In the genomic region with DNA sequence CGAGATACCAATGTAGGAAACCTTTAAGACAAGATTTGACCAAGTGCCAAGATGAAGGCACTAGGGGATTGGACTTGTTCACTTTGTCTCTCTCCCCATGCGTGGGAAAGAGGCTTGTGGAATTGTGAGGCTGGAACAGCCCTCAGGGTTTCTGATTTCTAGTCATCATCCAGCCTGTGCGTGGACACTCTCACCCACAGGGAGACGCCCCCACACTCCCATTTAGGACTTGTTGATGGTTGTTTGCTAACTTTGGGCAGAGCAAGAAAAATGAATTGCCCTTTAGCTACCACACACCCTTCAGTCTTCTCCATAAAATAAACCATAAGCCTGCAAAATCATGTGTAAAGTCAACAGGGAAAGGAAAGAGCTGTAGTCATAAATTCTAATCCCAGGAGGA, we compare ENCODE assay signal across 1 cellular context.
TF ChIP-seq lines count a peak whose summit lies in the region.

No MANE protein-coding gene starts in this region.

TF ChIP-seq in HepG2, 621 proteins besides CTCF, POLR2A, EP300 and RAD21:
- no peak for TF ChIP-seq REL (CRISPR knock-in tag; conservative IDR thresholded peaks at IDR 0.05)
- no peak for TF ChIP-seq MTA3 (CRISPR knock-in tag; IDR thresholded peaks at IDR 0.05)
- no peak for TF ChIP-seq ZNF772 (CRISPR knock-in tag; IDR thresholded peaks at IDR 0.05)
- no peak for TF ChIP-seq SETDB1 (CRISPR knock-in tag; IDR thresholded peaks at IDR 0.05; ENCODE audit: borderline replicate concordance)
- no peak for TF ChIP-seq ZNF274 (CRISPR knock-in tag; IDR thresholded peaks at IDR 0.05)
- TF ChIP-seq NCOR1 (IDR thresholded peaks at IDR 0.05; ENCODE audit: borderline replicate concordance, low read length): no peak
- TF ChIP-seq, protein P1, sequence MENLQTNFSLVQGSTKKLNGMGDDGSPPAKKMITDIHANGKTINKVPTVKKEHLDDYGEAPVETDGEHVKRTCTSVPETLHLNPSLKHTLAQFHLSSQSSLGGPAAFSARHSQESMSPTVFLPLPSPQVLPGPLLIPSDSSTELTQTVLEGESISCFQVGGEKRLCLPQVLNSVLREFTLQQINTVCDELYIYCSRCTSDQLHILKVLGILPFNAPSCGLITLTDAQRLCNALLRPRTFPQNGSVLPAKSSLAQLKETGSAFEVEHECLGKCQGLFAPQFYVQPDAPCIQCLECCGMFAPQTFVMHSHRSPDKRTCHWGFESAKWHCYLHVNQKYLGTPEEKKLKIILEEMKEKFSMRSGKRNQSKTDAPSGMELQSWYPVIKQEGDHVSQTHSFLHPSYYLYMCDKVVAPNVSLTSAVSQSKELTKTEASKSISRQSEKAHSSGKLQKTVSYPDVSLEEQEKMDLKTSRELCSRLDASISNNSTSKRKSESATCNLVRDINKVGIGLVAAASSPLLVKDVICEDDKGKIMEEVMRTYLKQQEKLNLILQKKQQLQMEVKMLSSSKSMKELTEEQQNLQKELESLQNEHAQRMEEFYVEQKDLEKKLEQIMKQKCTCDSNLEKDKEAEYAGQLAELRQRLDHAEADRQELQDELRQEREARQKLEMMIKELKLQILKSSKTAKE (CRISPR knock-in tag; IDR thresholded peaks at IDR 0.05; ENCODE audit: borderline replicate concordance): no peak
- no peak for TF ChIP-seq TCF7 (IDR thresholded peaks at IDR 0.05; ENCODE audit: low read depth)
- TF ChIP-seq NFYC (CRISPR knock-in tag; IDR thresholded peaks at IDR 0.05): no peak
- TF ChIP-seq, protein P2, sequence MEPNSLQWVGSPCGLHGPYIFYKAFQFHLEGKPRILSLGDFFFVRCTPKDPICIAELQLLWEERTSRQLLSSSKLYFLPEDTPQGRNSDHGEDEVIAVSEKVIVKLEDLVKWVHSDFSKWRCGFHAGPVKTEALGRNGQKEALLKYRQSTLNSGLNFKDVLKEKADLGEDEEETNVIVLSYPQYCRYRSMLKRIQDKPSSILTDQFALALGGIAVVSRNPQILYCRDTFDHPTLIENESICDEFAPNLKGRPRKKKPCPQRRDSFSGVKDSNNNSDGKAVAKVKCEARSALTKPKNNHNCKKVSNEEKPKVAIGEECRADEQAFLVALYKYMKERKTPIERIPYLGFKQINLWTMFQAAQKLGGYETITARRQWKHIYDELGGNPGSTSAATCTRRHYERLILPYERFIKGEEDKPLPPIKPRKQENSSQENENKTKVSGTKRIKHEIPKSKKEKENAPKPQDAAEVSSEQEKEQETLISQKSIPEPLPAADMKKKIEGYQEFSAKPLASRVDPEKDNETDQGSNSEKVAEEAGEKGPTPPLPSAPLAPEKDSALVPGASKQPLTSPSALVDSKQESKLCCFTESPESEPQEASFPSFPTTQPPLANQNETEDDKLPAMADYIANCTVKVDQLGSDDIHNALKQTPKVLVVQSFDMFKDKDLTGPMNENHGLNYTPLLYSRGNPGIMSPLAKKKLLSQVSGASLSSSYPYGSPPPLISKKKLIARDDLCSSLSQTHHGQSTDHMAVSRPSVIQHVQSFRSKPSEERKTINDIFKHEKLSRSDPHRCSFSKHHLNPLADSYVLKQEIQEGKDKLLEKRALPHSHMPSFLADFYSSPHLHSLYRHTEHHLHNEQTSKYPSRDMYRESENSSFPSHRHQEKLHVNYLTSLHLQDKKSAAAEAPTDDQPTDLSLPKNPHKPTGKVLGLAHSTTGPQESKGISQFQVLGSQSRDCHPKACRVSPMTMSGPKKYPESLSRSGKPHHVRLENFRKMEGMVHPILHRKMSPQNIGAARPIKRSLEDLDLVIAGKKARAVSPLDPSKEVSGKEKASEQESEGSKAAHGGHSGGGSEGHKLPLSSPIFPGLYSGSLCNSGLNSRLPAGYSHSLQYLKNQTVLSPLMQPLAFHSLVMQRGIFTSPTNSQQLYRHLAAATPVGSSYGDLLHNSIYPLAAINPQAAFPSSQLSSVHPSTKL (CRISPR knock-in tag; IDR thresholded peaks at IDR 0.05): no peak
- TF ChIP-seq MEF2D (CRISPR knock-in tag; IDR thresholded peaks at IDR 0.05): no peak
- TF ChIP-seq TOPORS (CRISPR knock-in tag; IDR thresholded peaks at IDR 0.05): no peak
- no peak for TF ChIP-seq ZNF530 (CRISPR knock-in tag; IDR thresholded peaks at IDR 0.05; ENCODE audit: low read depth)
- no peak for TF ChIP-seq PHF5A (CRISPR knock-in tag; IDR thresholded peaks at IDR 0.05; ENCODE audit: low read depth, unreplicated experiment)
